Comparison of ENCODE assay signal across 25 cellular contexts in the genomic region with DNA sequence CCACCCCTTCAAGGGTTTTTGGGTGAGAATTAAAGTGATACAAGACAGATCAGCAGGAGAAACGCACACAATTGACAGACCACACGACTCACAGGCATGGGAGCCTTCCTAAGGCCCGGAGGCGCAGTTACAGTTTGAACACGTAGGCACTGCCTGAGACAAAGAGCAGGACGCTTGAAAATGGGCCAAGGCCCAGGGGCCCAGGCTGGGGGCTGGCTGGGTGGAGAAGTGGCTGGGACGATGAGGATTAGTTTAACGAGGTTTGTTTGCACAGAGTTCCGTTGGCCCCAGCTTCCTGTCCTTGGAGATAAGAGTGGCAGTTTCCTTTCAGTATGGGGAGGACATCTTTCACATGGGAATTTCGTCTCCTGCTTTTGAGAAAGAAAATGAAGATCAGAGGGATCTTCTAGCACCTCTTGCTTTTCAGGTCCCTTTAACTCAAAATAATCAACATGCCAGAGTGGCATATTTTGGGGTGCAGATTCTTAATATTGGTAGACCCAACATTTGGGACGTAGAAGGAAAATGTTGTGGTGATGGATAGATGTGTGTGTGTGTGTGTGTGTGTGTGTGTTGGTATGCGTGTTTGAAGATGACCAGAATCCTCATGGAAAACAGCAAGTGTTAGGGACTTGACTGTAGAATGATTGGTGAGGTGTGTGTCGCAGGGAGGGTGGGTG. TPM values are rescaled to one million over a fixed set of nuclear protein-coding genes. Genes with fewer than 3 reads are reported as not detected.
DNase-seq lines count a peak whose midpoint lies in the region; ATAC-seq and TF ChIP-seq lines count a peak whose summit lies in the region.
"Had no signal": no experiment of that assay in that cellular context is flagged by ENCODE, and none has a peak within 500 bp of the region (broad histone marks: within the 10 kb centered on the region; RNA-seq: fewer than 3 reads in every experiment).

No MANE protein-coding gene starts in this region.

- intact Hi-C loops in activated naive CD4-positive, alpha-beta T cell treated with anti-CD3 and anti-CD28 coated beads for 36 hours (cut with micrococcal nuclease), result no loop called here

- H3K4me3 Mint-ChIP-seq in endothelial cell (ENCODE audit: unreplicated experiment) (no peak overlapping the region), nephron progenitor cell (no peak overlapping the region)
- no peak overlapping the region for H3K4me3 Mint-ChIP-seq in activated naive CD4-positive, alpha-beta T cell treated with anti-CD3 and anti-CD28 coated beads for 36 hours
- H3K4me3 Mint-ChIP-seq: activated CD4-positive, alpha-beta memory T cell treated with anti-CD3 and anti-CD28 coated beads for 36 hours; B cell; stimulated activated naive CD8-positive, alpha-beta T cell treated with anti-CD3 and anti-CD28 coated beads, Interleukin-15, Interleukin-2, amounts not matched to agents 100 ng/mL and 50 ng/mL, for 24 hours had no signal

- no peak overlapping the region for H3K4me3 ChIP-seq in NB4 (ENCODE audit: low read depth, low read length)
- H3K4me3 ChIP-seq: A549, GM23248, heart left ventricle, tibial artery had no signal

- DNase-seq in A172 (ENCODE audit: low spot score), result peak; percentile 11
- DNase-seq in NB4 (ENCODE audit: low read depth), result peak; percentile 16
- no peak for DNase-seq in endothelial cell (ENCODE audit: low spot score)
- no peak for DNase-seq in nephron progenitor cell
- DNase-seq in NCI-H146 (lab: John Stamatoyannopoulos, UW), result no peak
- DNase-seq in activated CD4-positive, alpha-beta T cell treated with anti-CD3 and anti-CD28 coated beads, Interleukin-2, amount 50 U/mL, for 48 hours, result no peak
- DNase-seq in activated naive CD4-positive, alpha-beta T cell treated with anti-CD3 and anti-CD28 coated beads for 36 hours, result no peak
- DNase-seq: activated CD4-positive, CD25-positive, alpha-beta regulatory T cell; brain microvascular endothelial cell; Calu3; GM23248; NCI-H1417 treated with DMSO at 0.1 percent for 48 hours; NCI-H526; RPMI8226; stimulated activated CD4-positive, alpha-beta T cell treated with anti-CD3 and anti-CD28 coated beads, Interleukin-4, amount 100 ng/mL, for 24 hours; T-helper 9 cell had no signal

- peaks cover 8% of the 10 kb centered on the region for H3K36me3 Mint-ChIP-seq in endothelial cell (ENCODE audit: low read depth, unreplicated experiment)
- peaks cover 6% of the 10 kb centered on the region for H3K36me3 Mint-ChIP-seq in nephron progenitor cell (ENCODE audit: low read depth)
- no peaks in the 10 kb centered on the region for H3K36me3 Mint-ChIP-seq in activated naive CD4-positive, alpha-beta T cell treated with anti-CD3 and anti-CD28 coated beads for 36 hours (ENCODE audit: low read depth)
- H3K36me3 Mint-ChIP-seq: activated CD4-positive, alpha-beta memory T cell treated with anti-CD3 and anti-CD28 coated beads for 36 hours had no signal

- H3K27ac Mint-ChIP-seq in endothelial cell (ENCODE audit: unreplicated experiment), result peak overlapping the region; percentile 43
- peak overlapping the region; percentile 89 for H3K27ac Mint-ChIP-seq in nephron progenitor cell
- H3K27ac Mint-ChIP-seq in activated naive CD4-positive, alpha-beta T cell treated with anti-CD3 and anti-CD28 coated beads for 36 hours, result no peak overlapping the region
- H3K27ac Mint-ChIP-seq: activated CD4-positive, alpha-beta memory T cell treated with anti-CD3 and anti-CD28 coated beads for 36 hours; B cell had no signal

- no peak for ATAC-seq in HG03342 (IDR thresholded peaks at IDR 0.05; ENCODE audit: unreplicated experiment)
- ATAC-seq: A549, heart left ventricle had no signal

- no peak for TF ChIP-seq CTCF in NB4 (IDR thresholded peaks at IDR 0.05; ENCODE audit: low read depth, low read length)
- no peak for TF ChIP-seq CTCF in endothelial cell (IDR thresholded peaks at IDR 0.05; ENCODE audit: unreplicated experiment)
- no peak for TF ChIP-seq CTCF in nephron progenitor cell (IDR thresholded peaks at IDR 0.05)

- H3K9me3 Mint-ChIP-seq in endothelial cell (ENCODE audit: unreplicated experiment), result peaks cover 6% of the 10 kb centered on the region
- peaks cover 24% of the 10 kb centered on the region for H3K9me3 Mint-ChIP-seq in nephron progenitor cell
- H3K9me3 Mint-ChIP-seq in activated naive CD4-positive, alpha-beta T cell treated with anti-CD3 and anti-CD28 coated beads for 36 hours, result peaks cover 2% of the 10 kb centered on the region
- H3K9me3 Mint-ChIP-seq: activated CD4-positive, alpha-beta memory T cell treated with anti-CD3 and anti-CD28 coated beads for 36 hours; stimulated activated naive CD8-positive, alpha-beta T cell treated with anti-CD3 and anti-CD28 coated beads, Interleukin-15, Interleukin-2, amounts not matched to agents 100 ng/mL and 50 ng/mL, for 24 hours had no signal

- H3K27me3 Mint-ChIP-seq in endothelial cell (ENCODE audit: unreplicated experiment) (peaks cover 3% of the 10 kb centered on the region), nephron progenitor cell (ENCODE audit: low read depth, poor library complexity) (peaks cover 27% of the 10 kb centered on the region)
- H3K27me3 Mint-ChIP-seq in activated naive CD4-positive, alpha-beta T cell treated with anti-CD3 and anti-CD28 coated beads for 36 hours (ENCODE audit: low read depth), result peaks cover 4% of the 10 kb centered on the region
- H3K27me3 Mint-ChIP-seq: B cell had no signal

- H3K4me1 Mint-ChIP-seq in endothelial cell (ENCODE audit: unreplicated experiment), result peaks cover 18% of the 10 kb centered on the region
- peaks cover 20% of the 10 kb centered on the region for H3K4me1 Mint-ChIP-seq in nephron progenitor cell
- no peaks in the 10 kb centered on the region for H3K4me1 Mint-ChIP-seq in activated naive CD4-positive, alpha-beta T cell treated with anti-CD3 and anti-CD28 coated beads for 36 hours (ENCODE audit: low read depth)
- H3K4me1 Mint-ChIP-seq: B cell had no signal

- CTCF ChIA-PET in activated naive CD4-positive, alpha-beta T cell treated with anti-CD3 and anti-CD28 coated beads for 36 hours (lab: Charles Lee), result no interaction called here

- TF ChIP-seq POLR2A in NB4 (IDR thresholded peaks at IDR 0.05; ENCODE audit: extremely low read depth, insufficient read length), result no peak

RNA-seq across cellular contexts. Expression of a gene that starts 44.6 kb away (rescaled TPM):
- not detected in 2 replicates for total RNA-seq in A172 (2014; rRNA removed; shearing (Covaris generic))
- total RNA-seq in endothelial cell (ENCODE audit: unreplicated experiment), result 1.3 TPM
- not detected for total RNA-seq in activated naive CD4-positive, alpha-beta T cell treated with anti-CD3 and anti-CD28 coated beads for 36 hours
- total RNA-seq: activated CD4-positive, alpha-beta memory T cell treated with anti-CD3 and anti-CD28 coated beads for 36 hours; B cell; Calu3; endothelial cell of umbilical vein; GM23248; M059J had no signal

RNA-seq across cellular contexts. Expression of a gene that starts 54.7 kb away (rescaled TPM):
- not detected in 2 replicates for total RNA-seq in A172 (2014; rRNA removed; shearing (Covaris generic))
- total RNA-seq in endothelial cell (ENCODE audit: unreplicated experiment), result not detected
- not detected for total RNA-seq in activated naive CD4-positive, alpha-beta T cell treated with anti-CD3 and anti-CD28 coated beads for 36 hours
- total RNA-seq: activated CD4-positive, alpha-beta memory T cell treated with anti-CD3 and anti-CD28 coated beads for 36 hours; B cell; Calu3 had no signal

Comparison
In these comparisons a context has a peak if more than half of its experiments do, and no peak if none do; other contexts are left out.
1. DNase-seq: peak in A172 (single experiment) and NB4 (single experiment); none in endothelial cell (single experiment), nephron progenitor cell (single experiment), NCI-H146 (single experiment), activated CD4-positive, alpha-beta T cell treated with anti-CD3 and anti-CD28 coated beads, Interleukin-2, amount 50 U/mL, for 48 hours (0 of 2) and activated naive CD4-positive, alpha-beta T cell treated with anti-CD3 and anti-CD28 coated beads for 36 hours (single experiment).